ENCODE assay signal across 1 cellular context in the genomic region with DNA sequence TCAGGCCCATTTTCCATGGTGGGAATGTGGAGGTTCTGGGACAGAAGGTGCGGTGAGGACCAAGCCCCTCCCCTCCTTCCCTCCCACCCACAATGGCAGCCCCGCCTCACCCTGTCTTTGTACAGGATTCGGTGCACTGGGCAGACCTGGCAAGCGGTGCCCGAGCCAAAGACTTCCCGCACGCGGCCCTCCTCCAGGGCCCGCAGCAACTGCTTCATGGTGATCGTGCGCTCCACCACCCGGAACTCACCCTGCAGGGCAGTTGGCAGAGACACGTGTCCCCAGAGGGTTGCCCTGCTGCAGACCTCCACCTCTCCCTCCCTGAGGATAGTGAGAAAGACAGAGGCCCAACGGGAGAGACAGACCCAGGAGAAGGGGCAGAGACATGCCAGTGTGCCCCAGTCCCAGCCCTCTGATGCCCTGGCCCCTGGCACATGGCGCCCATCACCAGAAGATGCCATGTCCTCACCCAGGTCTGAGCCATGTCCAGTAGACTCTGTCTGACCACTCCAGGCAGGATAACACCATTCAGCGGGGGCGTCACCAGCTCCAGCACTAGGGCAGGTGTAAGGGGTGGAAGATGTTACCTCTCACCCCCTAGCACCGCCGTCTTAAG.
A peak's percentile ranks its signal among the peaks of the same experiment; 100 is the strongest.
TF ChIP-seq lines count a peak whose summit lies in the region.

No MANE protein-coding gene starts in this region.

TF ChIP-seq in HEK293, 187 proteins besides CTCF, POLR2A, EP300 and RAD21 (continued from another document):
- 0 out of 2 replicates have a peak, but pooled peaks have one; percentile 35 for TF ChIP-seq ZNF24 (tag by site-specific recombination; IDR thresholded peaks at IDR 0.05)
- TF ChIP-seq ZBTB17 (tag by site-specific recombination; IDR thresholded peaks at IDR 0.05) = no peak
- no peak for TF ChIP-seq ZNF416 (tag by site-specific recombination; IDR thresholded peaks at IDR 0.05)
- TF ChIP-seq, protein P1, sequence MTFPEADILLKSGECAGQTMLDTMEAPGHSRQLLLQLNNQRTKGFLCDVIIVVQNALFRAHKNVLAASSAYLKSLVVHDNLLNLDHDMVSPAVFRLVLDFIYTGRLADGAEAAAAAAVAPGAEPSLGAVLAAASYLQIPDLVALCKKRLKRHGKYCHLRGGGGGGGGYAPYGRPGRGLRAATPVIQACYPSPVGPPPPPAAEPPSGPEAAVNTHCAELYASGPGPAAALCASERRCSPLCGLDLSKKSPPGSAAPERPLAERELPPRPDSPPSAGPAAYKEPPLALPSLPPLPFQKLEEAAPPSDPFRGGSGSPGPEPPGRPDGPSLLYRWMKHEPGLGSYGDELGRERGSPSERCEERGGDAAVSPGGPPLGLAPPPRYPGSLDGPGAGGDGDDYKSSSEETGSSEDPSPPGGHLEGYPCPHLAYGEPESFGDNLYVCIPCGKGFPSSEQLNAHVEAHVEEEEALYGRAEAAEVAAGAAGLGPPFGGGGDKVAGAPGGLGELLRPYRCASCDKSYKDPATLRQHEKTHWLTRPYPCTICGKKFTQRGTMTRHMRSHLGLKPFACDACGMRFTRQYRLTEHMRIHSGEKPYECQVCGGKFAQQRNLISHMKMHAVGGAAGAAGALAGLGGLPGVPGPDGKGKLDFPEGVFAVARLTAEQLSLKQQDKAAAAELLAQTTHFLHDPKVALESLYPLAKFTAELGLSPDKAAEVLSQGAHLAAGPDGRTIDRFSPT (tag by site-specific recombination; IDR thresholded peaks at IDR 0.05) = peak; percentile 50; the same call in 1 of the 2 replicates
